ENCODE assay signal across 1 cellular context in the genomic region with DNA sequence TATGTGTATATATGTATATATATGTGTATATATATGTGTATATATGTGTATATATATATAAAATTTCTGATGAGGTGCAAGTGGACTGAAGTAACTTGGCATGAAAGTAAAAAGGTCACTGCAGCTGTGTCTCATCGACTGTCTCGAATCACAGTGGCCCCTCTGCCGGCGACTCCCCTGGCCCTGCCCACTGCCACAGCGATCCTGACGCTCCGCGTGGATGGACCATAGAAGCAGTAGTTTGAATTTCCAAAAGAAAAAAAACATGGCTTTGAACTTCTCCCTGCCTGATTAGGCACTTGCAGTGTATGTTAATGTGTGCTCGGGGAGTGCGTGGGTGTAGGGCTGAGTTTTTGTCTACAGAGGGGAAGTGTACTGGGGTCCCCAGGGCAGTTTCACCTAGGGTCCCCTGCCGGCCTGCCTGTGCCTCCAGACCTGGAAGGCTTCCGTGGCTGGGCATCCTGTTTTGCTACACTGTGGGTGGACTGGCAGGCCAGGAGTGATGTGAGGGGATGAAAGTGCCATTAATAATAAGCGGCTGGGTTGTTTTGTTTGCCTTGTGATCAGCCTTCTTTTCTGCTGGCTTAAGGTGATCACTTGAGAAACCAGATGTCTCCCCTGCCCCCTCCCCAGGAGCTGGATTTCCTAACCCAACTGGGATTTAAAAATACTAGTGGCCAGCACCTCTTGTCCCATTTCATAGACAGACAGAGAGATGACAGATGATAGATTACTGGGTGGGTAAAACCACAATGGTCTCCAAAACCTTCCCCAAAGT.
TF ChIP-seq lines count a peak whose summit lies in the region.

No MANE protein-coding gene starts in this region.

TF ChIP-seq in H1, 55 proteins besides CTCF, POLR2A, EP300 and RAD21:
- TF ChIP-seq NRF1 (IDR thresholded peaks at IDR 0.05; ENCODE audit: low read depth, low read length) (no peak), EGR1 (IDR thresholded peaks at IDR 0.05; ENCODE audit: borderline replicate concordance, low read depth, low read length) (peak; percentile 92)
TF ChIP-seq in H1: peak in this region for 1.
